Comparison of ENCODE assay signal across 19 cellular contexts in the genomic region with DNA sequence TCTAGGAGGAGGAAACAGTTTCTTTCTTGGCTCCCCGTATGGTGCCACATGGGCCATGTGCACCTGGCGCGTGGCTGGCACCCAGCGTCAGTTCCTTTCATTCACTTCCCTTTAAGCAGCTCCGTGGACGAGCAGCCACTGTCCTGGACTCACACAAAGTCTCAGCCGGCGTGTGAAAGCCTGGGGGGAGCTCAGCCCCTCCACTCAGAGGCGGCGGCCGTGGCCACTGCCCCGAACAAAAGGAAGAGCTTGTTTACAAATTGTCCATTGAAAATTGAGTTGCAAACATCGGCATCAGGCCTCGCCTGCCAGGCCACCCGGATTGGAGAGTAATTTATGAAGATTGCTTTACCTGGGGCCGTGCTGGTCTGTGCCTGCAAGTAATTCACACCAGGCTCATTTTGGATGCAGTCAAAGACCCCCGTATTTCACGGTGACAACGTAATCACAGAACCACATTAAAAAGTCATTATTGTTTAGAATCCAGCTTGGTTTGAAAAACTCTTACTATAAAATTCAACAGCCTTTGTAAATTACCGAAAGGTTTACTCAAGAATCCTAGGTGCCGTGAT.
A peak's percentile ranks its signal among the peaks of the same experiment; 100 is the strongest.
DNase-seq lines count a peak whose midpoint lies in the region; ATAC-seq and TF ChIP-seq lines count a peak whose summit lies in the region.
"Had no signal": no experiment of that assay in that cellular context is flagged by ENCODE, and none has a peak within 500 bp of the region (broad histone marks: within the 10 kb centered on the region; RNA-seq: fewer than 3 reads in every experiment).

No MANE protein-coding gene starts in this region.

- WGBS in esophagus muscularis mucosa = 78% methylated on average over 21 of the region's 21 CpGs

- H3K27me3 ChIP-seq in esophagus muscularis mucosa = peaks cover 0 to 59% (median 0%) of the 10 kb centered on the region in 4 donors

- no peak overlapping the region for H3K27ac ChIP-seq in esophagus muscularis mucosa (replicated peaks in 1 of 4)
- H3K27ac ChIP-seq: KMS-11 had no signal

- H3K9me3 ChIP-seq in esophagus muscularis mucosa = peaks cover 0 to 20% (median 19%) of the 10 kb centered on the region in 4 donors

- no peak for TF ChIP-seq EP300 in esophagus muscularis mucosa (IDR thresholded peaks at IDR 0.05)

- no peak overlapping the region for H3K4me3 ChIP-seq in esophagus muscularis mucosa

- TF ChIP-seq CTCF in esophagus muscularis mucosa (IDR thresholded peaks at IDR 0.05) = no peak

- H3K36me3 ChIP-seq in esophagus muscularis mucosa = no peaks in the 10 kb centered on the region

- ATAC-seq in HG03460 (IDR thresholded peaks at IDR 0.05; ENCODE audit: unreplicated experiment) = no peak
- ATAC-seq: HCT116, PC-3, T-helper 17 cell had no signal

- DNase-seq in NCI-H748 (lab: John Stamatoyannopoulos, UW; ENCODE audit: unreplicated experiment) (peak; percentile 78), NCI-H748 treated with DMSO at 0.1 percent for 48 hours (lab: John Stamatoyannopoulos, UW) (no peak), NCI-H345 (lab: John Stamatoyannopoulos, UW) (peak; percentile 41), esophagus muscularis mucosa (ENCODE audit: extremely low spot score) (peak; percentile 68), amniotic stem cell (lab: John Stamatoyannopoulos, UW) (no peak), NOMO-1 treated with DMSO at 0.1 percent for 48 hours (lab: John Stamatoyannopoulos, UW; ENCODE audit: unreplicated experiment) (no peak)
- DNase-seq: DND-41, GOT3, IMR-90, NCI-H1105 treated with DMSO at 0.1 percent for 48 hours, NCI-H510A, NCI-H82, PC-3, SHP77, SW 1271, T-helper 17 cell had no signal

- no peaks in the 10 kb centered on the region for H3K4me1 ChIP-seq in esophagus muscularis mucosa

- intact Hi-C loops in esophagus muscularis mucosa (cut with DNase I) = no loop called here

- no peak for TF ChIP-seq POLR2A in esophagus muscularis mucosa (IDR thresholded peaks at IDR 0.05; ENCODE audit: low read depth)

Comparison
In these comparisons a context has a peak if more than half of its experiments do, and no peak if none do; other contexts are left out.
1. DNase-seq: peak in NCI-H748 (single experiment), NCI-H345 (single experiment) and esophagus muscularis mucosa (single experiment); none in NCI-H748 treated with DMSO at 0.1 percent for 48 hours (single experiment), amniotic stem cell (single experiment) and NOMO-1 treated with DMSO at 0.1 percent for 48 hours (single experiment).